ENCODE assay signal across 10 cellular contexts in genomic region chr13:35005051-35005450, GRCh38.
"Had no signal": no experiment of that assay in that cellular context is flagged by ENCODE, and none has a peak within 500 bp of the region (broad histone marks: within the 10 kb centered on the region; RNA-seq: fewer than 3 reads in every experiment).

No MANE protein-coding gene starts in this region.

- H3K4me3 ChIP-seq: GM23248, HAP-1, K562 had no signal

- H3K27ac ChIP-seq: GM23248, HL-60 had no signal

- H3K9ac ChIP-seq: GM23248 had no signal

- DNase-seq: GM23248, GOT3, H7, HFFc6, IMR-90, KG1 had no signal

- H2AFZ ChIP-seq: GM23248 had no signal

- H3K9me3 ChIP-seq: HAP-1 had no signal

- FAIRE-seq: K562 had no signal

- H3K36me3 ChIP-seq: HAP-1 had no signal

- ATAC-seq: HCT116, K562 had no signal
